ENCODE assay signal across 8 cellular contexts in genomic region chr3:128051459-128051836, GRCh38. TPM values are rescaled to one million over a fixed set of nuclear protein-coding genes. Genes with fewer than 3 reads are reported as not detected.
DNase-seq lines count a peak whose midpoint lies in the region; ATAC-seq and TF ChIP-seq lines count a peak whose summit lies in the region.

No MANE protein-coding gene starts in this region.

- DNase-seq in AG10803 (ENCODE audit: low read depth): no peak
- peak; percentile 35 for DNase-seq in amniotic epithelial cell (ENCODE audit: low read depth)
- peak; percentile 14 for DNase-seq in kidney glomerular epithelial cell (lab: John Stamatoyannopoulos, UW)
- no peak for DNase-seq in suprapubic skin (ENCODE audit: low spot score in 2 of 2)
- no peak for DNase-seq in amniotic stem cell (lab: John Stamatoyannopoulos, UW)
- no peak for DNase-seq in GM20000 (ENCODE audit: low spot score)

- 14% methylated on average over 10 of the region's 10 CpGs for WGBS in suprapubic skin

- no peak for TF ChIP-seq POLR2A in suprapubic skin (IDR thresholded peaks at IDR 0.05)

- H3K27me3 ChIP-seq in suprapubic skin: no peaks in the 10 kb centered on the region

- peak overlapping the region; percentile 97 for H3K27ac ChIP-seq in suprapubic skin

- no peak for TF ChIP-seq CTCF in AG10803 (conservative IDR thresholded peaks at IDR 0.05; ENCODE audit: low read length)
- no peak for TF ChIP-seq CTCF in suprapubic skin (IDR thresholded peaks at IDR 0.05)
- no peak for TF ChIP-seq CTCF in GM20000 (IDR thresholded peaks at IDR 0.05; ENCODE audit: extremely low read depth, missing control alignments)

- ATAC-seq in HG03066 (IDR thresholded peaks at IDR 0.05; ENCODE audit: low read depth, unreplicated experiment): peak; percentile 1
- ATAC-seq in GM19452 (IDR thresholded peaks at IDR 0.05; ENCODE audit: unreplicated experiment): no peak

- no peaks in the 10 kb centered on the region for H3K9me3 ChIP-seq in suprapubic skin

- H3K4me1 ChIP-seq in suprapubic skin: peaks cover 42% of the 10 kb centered on the region

- peaks cover 17% of the 10 kb centered on the region for H3K36me3 ChIP-seq in suprapubic skin

- no peak for TF ChIP-seq EP300 in suprapubic skin (IDR thresholded peaks at IDR 0.05)

- H3K4me3 ChIP-seq in AG10803 (ENCODE audit: low read length): peak overlapping the region; percentile 91
- peak overlapping the region; percentile 99 for H3K4me3 ChIP-seq in suprapubic skin

RNA-seq across cellular contexts. Expression of gene SEC61A1, which starts 0.8 kb away (rescaled TPM):
- 100 to 1,000 TPM in 3 of 4 donors, 10 to 100 TPM in 1; 83.5 to 132 (median 124) TPM for total RNA-seq in suprapubic skin

Comparison
In these comparisons a context has a peak if more than half of its experiments do, and no peak if none do; other contexts are left out.
1. DNase-seq: peak in amniotic epithelial cell (single experiment) and kidney glomerular epithelial cell (single experiment); none in AG10803 (single experiment), suprapubic skin (0 of 2), amniotic stem cell (single experiment) and GM20000 (single experiment).